8 cellular contexts compared by ENCODE assay signal in genomic region chr4:30720021-30720655, GRCh38. TPM values are rescaled to one million over a fixed set of nuclear protein-coding genes. Genes with fewer than 3 reads are reported as not detected.
DNase-seq lines count a peak whose midpoint lies in the region; ATAC-seq and TF ChIP-seq lines count a peak whose summit lies in the region.

A gene with protein sequence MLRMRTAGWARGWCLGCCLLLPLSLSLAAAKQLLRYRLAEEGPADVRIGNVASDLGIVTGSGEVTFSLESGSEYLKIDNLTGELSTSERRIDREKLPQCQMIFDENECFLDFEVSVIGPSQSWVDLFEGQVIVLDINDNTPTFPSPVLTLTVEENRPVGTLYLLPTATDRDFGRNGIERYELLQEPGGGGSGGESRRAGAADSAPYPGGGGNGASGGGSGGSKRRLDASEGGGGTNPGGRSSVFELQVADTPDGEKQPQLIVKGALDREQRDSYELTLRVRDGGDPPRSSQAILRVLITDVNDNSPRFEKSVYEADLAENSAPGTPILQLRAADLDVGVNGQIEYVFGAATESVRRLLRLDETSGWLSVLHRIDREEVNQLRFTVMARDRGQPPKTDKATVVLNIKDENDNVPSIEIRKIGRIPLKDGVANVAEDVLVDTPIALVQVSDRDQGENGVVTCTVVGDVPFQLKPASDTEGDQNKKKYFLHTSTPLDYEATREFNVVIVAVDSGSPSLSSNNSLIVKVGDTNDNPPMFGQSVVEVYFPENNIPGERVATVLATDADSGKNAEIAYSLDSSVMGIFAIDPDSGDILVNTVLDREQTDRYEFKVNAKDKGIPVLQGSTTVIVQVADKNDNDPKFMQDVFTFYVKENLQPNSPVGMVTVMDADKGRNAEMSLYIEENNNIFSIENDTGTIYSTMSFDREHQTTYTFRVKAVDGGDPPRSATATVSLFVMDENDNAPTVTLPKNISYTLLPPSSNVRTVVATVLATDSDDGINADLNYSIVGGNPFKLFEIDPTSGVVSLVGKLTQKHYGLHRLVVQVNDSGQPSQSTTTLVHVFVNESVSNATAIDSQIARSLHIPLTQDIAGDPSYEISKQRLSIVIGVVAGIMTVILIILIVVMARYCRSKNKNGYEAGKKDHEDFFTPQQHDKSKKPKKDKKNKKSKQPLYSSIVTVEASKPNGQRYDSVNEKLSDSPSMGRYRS (N-terminal part only) (plus strand): TSS chr4:30720369. CDS start chr4:30721423, 1,054 bp downstream.

- peak within 1 kb of the TSS; percentile 65 for H2BK15ac ChIP-seq in mesenchymal stem cell (ENCODE audit: low read depth, poor library complexity, severe bottlenecking)

- peak within 1 kb of the TSS; percentile 40 to 60 for H3K4ac ChIP-seq in mesenchymal stem cell (ENCODE audit: low read depth in 1 of 2, low read length in 2 of 2)

- H3K9me3 ChIP-seq in mesenchymal stem cell (ENCODE audit: control insufficient read depth, low read length) (no peaks in the 10 kb centered on the region), thoracic aorta (no peaks in the 10 kb centered on the region)

- no peak within 1 kb of the TSS for H2BK5ac ChIP-seq in mesenchymal stem cell (ENCODE audit: low read depth, low read length, poor library complexity, severe bottlenecking)

- peak within 1 kb of the TSS in 1 of 2 experiments; percentile 97 for H3K23ac ChIP-seq in mesenchymal stem cell (ENCODE audit: low read length in 2 of 2)

- peak within 1 kb of the TSS; percentile 73 for H3K27ac ChIP-seq in epithelial cell of prostate
- peak within 1 kb of the TSS; percentile 62 for H3K27ac ChIP-seq in mesenchymal stem cell (ENCODE audit: low read length, poor library complexity, severe bottlenecking)
- peak within 1 kb of the TSS; percentile 94 to 96 for H3K27ac ChIP-seq in thoracic aorta

- H3K27me3 ChIP-seq in mesenchymal stem cell (ENCODE audit: control insufficient read depth in 1 of 2, insufficient read depth in 1 of 2, low read length in 2 of 2) (peaks cover 8 to 25% of the 10 kb centered on the region in 2 experiments), thoracic aorta (replicated peaks; ENCODE audit: insufficient read depth) (no peaks in the 10 kb centered on the region)

- peak within 1 kb of the TSS; percentile 69 for H4K8ac ChIP-seq in mesenchymal stem cell (ENCODE audit: low read length)

- no peak within 1 kb of the TSS for H2AK5ac ChIP-seq in mesenchymal stem cell (ENCODE audit: low read length, severe bottlenecking)

- in situ Hi-C loops in SK-MEL-5 (cut with HindIII; ENCODE audit: low pct_unique_long_range_greater_than_20kb, low sequenced_read_pairs): no loop called here

- ATAC-seq in thoracic aorta (ENCODE audit: insufficient number of reproducible peaks, low FRiP score, low read depth): no peak
- ATAC-seq in HG02763 (IDR thresholded peaks at IDR 0.05; ENCODE audit: unreplicated experiment): no peak

- H3K9ac ChIP-seq in mesenchymal stem cell (ENCODE audit: low read length): peak within 1 kb of the TSS; percentile 76

- WGBS in mesenchymal stem cell: under 1% methylated on average over 43 of the region's 43 CpGs

- peak within 1 kb of the TSS; percentile 69 to 95 for H3K18ac ChIP-seq in mesenchymal stem cell (ENCODE audit: low read depth in 1 of 2, low read length in 2 of 2)

- H2AFZ ChIP-seq in mesenchymal stem cell (ENCODE audit: low read depth, low read length): peak within 1 kb of the TSS; percentile 89

- H2BK120ac ChIP-seq in mesenchymal stem cell (ENCODE audit: low read depth, low read length): peak within 1 kb of the TSS; percentile 80

- peak within 1 kb of the TSS in 1 of 2 experiments; percentile 66 for H3K14ac ChIP-seq in mesenchymal stem cell (ENCODE audit: low read length in 2 of 2)

- H3K4me2 ChIP-seq in mesenchymal stem cell (ENCODE audit: low read length, poor library complexity, severe bottlenecking): peak within 1 kb of the TSS; percentile 100

- peaks cover 33% of the 10 kb centered on the region for H3K4me1 ChIP-seq in mesenchymal stem cell (ENCODE audit: control insufficient read depth, insufficient read depth, low read depth, low read length)
- no peaks in the 10 kb centered on the region for H3K4me1 ChIP-seq in thoracic aorta (ENCODE audit: control insufficient read depth in 1 of 2, low read depth in 2 of 2)

- H2BK12ac ChIP-seq in mesenchymal stem cell (ENCODE audit: low read length in 2 of 2): peak within 1 kb of the TSS in 1 of 2 experiments; percentile 80

- H3K36me3 ChIP-seq in mesenchymal stem cell (ENCODE audit: control insufficient read depth in 1 of 2, insufficient read depth in 2 of 2, low read depth in 1 of 2, low read length in 2 of 2) (peaks cover 0 to 2% of the 10 kb centered on the region in 2 experiments), thoracic aorta (no peaks in the 10 kb centered on the region)

- peaks cover 2% of the 10 kb centered on the region for H3K79me1 ChIP-seq in mesenchymal stem cell (replicated peaks; ENCODE audit: low read length, poor library complexity, severe bottlenecking)

- peak within 1 kb of the TSS; percentile 45 for H4K91ac ChIP-seq in mesenchymal stem cell (ENCODE audit: low read length)

- DNase-seq in 8988T: peak; percentile 71
- DNase-seq in GM12865 (ENCODE audit: low read depth): no peak
- peak; percentile 71 for DNase-seq in SK-MEL-5 (ENCODE audit: low read depth, low spot score)
- DNase-seq in epithelial cell of prostate (ENCODE audit: low read depth, low spot score): no peak
- DNase-seq in mesenchymal stem cell: peak; percentile 85
- no peak for DNase-seq in thoracic aorta (ENCODE audit: low spot score)
- no peak for DNase-seq in effector CD4-positive, alpha-beta T cell

- H3K4me3 ChIP-seq in GM12865 (ENCODE audit: low read depth, low read length) (peak within 1 kb of the TSS; percentile 22), mesenchymal stem cell (ENCODE audit: insufficient read depth in 1 of 2, low read depth in 1 of 2, low read length in 2 of 2) (peak within 1 kb of the TSS; percentile 71 to 88), thoracic aorta (peak within 1 kb of the TSS; percentile 83)

- TF ChIP-seq CTCF in GM12865 (IDR thresholded peaks at IDR 0.05; ENCODE audit: insufficient read depth, low read depth, low read length, missing control alignments) (no peak), thoracic aorta (IDR thresholded peaks at IDR 0.05) (no peak)

RNA-seq across cellular contexts. Expression of the gene that starts here (rescaled TPM):
- 36.8 and 40.5 TPM in 2 replicates for total RNA-seq in SK-MEL-5 (2014; rRNA removed; shearing (Covaris generic))
- polyA plus RNA-seq in SK-MEL-5 (2015; cell fraction: cytosol; rRNA removed): 53.0 and 70.2 TPM in 2 replicates
- polyA plus RNA-seq in SK-MEL-5 (2015; cell fraction: nucleus; rRNA removed): 29.9 and 37.7 TPM in 2 replicates
- polyA plus RNA-seq in mesenchymal stem cell (2013, experiment 1 of 2): 17.0 TPM
- polyA plus RNA-seq in mesenchymal stem cell (2013, experiment 2 of 2): 17.7 TPM
- total RNA-seq in thoracic aorta: 100 to 1,000 TPM; 331 to 435 TPM

Comparison
In these comparisons a context has a peak if more than half of its experiments do, and no peak if none do; other contexts are left out.
1. DNase-seq: peak in 8988T (single experiment), SK-MEL-5 (single experiment) and mesenchymal stem cell (single experiment); none in GM12865 (single experiment), epithelial cell of prostate (single experiment), thoracic aorta (single experiment) and effector CD4-positive, alpha-beta T cell (single experiment).
2. H3K4me3 ChIP-seq: peak in every context shown above with its lines; median percentile 83 in thoracic aorta; 80 in mesenchymal stem cell; 22 in GM12865.
3. Peak in every context shown above with its lines, with median percentiles within 50 percentile points of each other: H3K27ac ChIP-seq.